12 cellular contexts compared by ENCODE assay signal in the genomic region with DNA sequence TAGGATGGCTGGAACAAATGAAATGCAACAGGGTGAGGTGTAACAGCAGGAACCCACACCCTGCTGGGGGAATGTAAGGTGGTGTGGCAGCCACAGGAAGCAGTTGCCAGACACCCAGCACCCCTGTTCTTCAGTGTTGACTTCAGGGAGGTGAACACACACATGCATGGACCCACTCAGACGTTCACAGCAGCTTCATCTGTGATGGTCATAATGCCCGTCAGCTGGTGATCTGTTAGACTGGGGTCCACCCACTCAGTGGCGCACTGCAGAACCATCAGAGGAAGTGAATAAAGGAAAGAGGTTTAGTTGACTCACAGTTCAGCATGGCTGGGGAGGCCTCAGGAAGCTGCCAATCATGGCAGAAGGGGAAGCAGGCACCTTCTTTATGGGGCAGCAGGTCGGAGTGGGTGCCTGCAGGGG. TPM values are rescaled to one million over a fixed set of nuclear protein-coding genes. Genes with fewer than 3 reads are reported as not detected.
DNase-seq lines count a peak whose midpoint lies in the region; ATAC-seq and TF ChIP-seq lines count a peak whose summit lies in the region.
"Had no signal": no experiment of that assay in that cellular context is flagged by ENCODE, and none has a peak within 500 bp of the region (broad histone marks: within the 10 kb centered on the region; RNA-seq: fewer than 3 reads in every experiment).

No MANE protein-coding gene starts in this region.

- H3F3A ChIP-seq in Loucy (ENCODE audit: low read depth) = peaks cover 3% of the 10 kb centered on the region; the same call in 1 of the 2 replicates

- no peaks in the 10 kb centered on the region for H4K20me1 ChIP-seq in Loucy (ENCODE audit: insufficient read depth, low read length, poor library complexity, severe bottlenecking)

- H3K9me3 Mint-ChIP-seq in CD14-positive monocyte = peaks cover 0 to 9% (median 4%) of the 10 kb centered on the region in 7 donors
- H3K9me3 Mint-ChIP-seq in naive thymus-derived CD8-positive, alpha-beta T cell = no peaks in the 10 kb centered on the region

- DNase-seq in CD14-positive monocyte (ENCODE audit: low spot score) (peak; percentile 83), NCI-H524 treated with DMSO at 0.1 percent for 48 hours (lab: John Stamatoyannopoulos, UW) (no peak), GM13976 (ENCODE audit: low spot score) (no peak), vagina (ENCODE audit: extremely low spot score in 2 of 2) (no peak), midbrain (lab: John Stamatoyannopoulos, UW) (no peak)
- DNase-seq in activated CD8-positive, alpha-beta memory T cell treated with anti-CD3 and anti-CD28 coated beads for 48 hours (ENCODE audit: low read depth in 2 of 3, low spot score in 2 of 3) = peak in 2 of 3 experiments; percentile 13 to 19
- no peak for DNase-seq in naive thymus-derived CD8-positive, alpha-beta T cell
- DNase-seq: NCI-H446, occipital lobe, T-helper 9 cell had no signal

- peak in 1 of 2 donors; percentile 7 for ATAC-seq in naive thymus-derived CD8-positive, alpha-beta T cell

- POLR2A ChIA-PET in naive thymus-derived CD8-positive, alpha-beta T cell (lab: Charles Lee) = no interaction called here

- H3K27me3 ChIP-seq in Loucy (ENCODE audit: insufficient read depth, low read length, poor library complexity, severe bottlenecking) (no peaks in the 10 kb centered on the region), vagina (no peaks in the 10 kb centered on the region)

- H3K79me2 ChIP-seq in Loucy (ENCODE audit: insufficient read depth, low read length) = no peaks in the 10 kb centered on the region; the same call in 1 of the 2 replicates

- intact Hi-C loops in CD14-positive monocyte (cut with micrococcal nuclease) = no loop called here
- intact Hi-C loops in vagina (cut with DNase I) = no loop called here

- H3K4me1 Mint-ChIP-seq in CD14-positive monocyte = peaks cover 15% of the 10 kb centered on the region
- peaks cover 12 to 17% (median 16%) of the 10 kb centered on the region in 4 donors for H3K4me1 Mint-ChIP-seq in naive thymus-derived CD8-positive, alpha-beta T cell

- H3K4me1 ChIP-seq in Loucy (ENCODE audit: insufficient read depth, low read length, poor library complexity, severe bottlenecking) (peaks cover 31% of the 10 kb centered on the region), vagina (no peaks in the 10 kb centered on the region)

- H3K4me3 Mint-ChIP-seq in CD14-positive monocyte = peak overlapping the region in 1 of 2 donors; percentile 55
- peak overlapping the region in 1 of 10 donors; percentile 4 for H3K4me3 Mint-ChIP-seq in naive thymus-derived CD8-positive, alpha-beta T cell
- H3K4me3 Mint-ChIP-seq: B cell had no signal

- peak overlapping the region; percentile 67 for H3K4me2 ChIP-seq in Loucy (ENCODE audit: low read depth, low read length, poor library complexity, severe bottlenecking)

- no peak for TF ChIP-seq CTCF in CD14-positive monocyte (IDR thresholded peaks at IDR 0.05)
- TF ChIP-seq CTCF in Loucy (conservative IDR thresholded peaks at IDR 0.05; ENCODE audit: low read length) = no peak
- no peak for TF ChIP-seq CTCF in GM13976 (IDR thresholded peaks at IDR 0.05; ENCODE audit: borderline replicate concordance, control extremely low read depth, extremely low read depth, insufficient read depth, missing control alignments)
- no peak for TF ChIP-seq CTCF in vagina (IDR thresholded peaks at IDR 0.05)

- H3K9me3 ChIP-seq in Loucy (ENCODE audit: insufficient read depth, low read depth, low read length) = no peaks in the 10 kb centered on the region
- no peaks in the 10 kb centered on the region for H3K9me3 ChIP-seq in vagina

- in situ Hi-C loops in GM13976 (cut with MboI; ENCODE audit: low sequenced_read_pairs, unreplicated experiment) = loop anchor here (10.0 kb wide), 2 partner anchors 109 to 139 kb away; partner anchors contain the start of gene CRIP1

- H3K4me3 ChIP-seq in Loucy (ENCODE audit: low read length, poor library complexity, severe bottlenecking) (peak overlapping the region; percentile 8), vagina (no peak overlapping the region)

- peak overlapping the region; percentile 0; the same call in 1 of the 2 replicates for H2AFZ ChIP-seq in Loucy (ENCODE audit: low read length)

- no peaks in the 10 kb centered on the region for H3K36me3 ChIP-seq in Loucy (ENCODE audit: insufficient read depth, low read length)
- no peaks in the 10 kb centered on the region for H3K36me3 ChIP-seq in vagina

- no peak for TF ChIP-seq POLR2A in vagina (IDR thresholded peaks at IDR 0.05)

- H3K27me3 Mint-ChIP-seq in CD14-positive monocyte (ENCODE audit: low read depth in 3 of 3) = peaks cover 0 to 2% (median 2%) of the 10 kb centered on the region in 3 donors
- peaks cover 0 to 2% (median 0%) of the 10 kb centered on the region in 5 donors for H3K27me3 Mint-ChIP-seq in naive thymus-derived CD8-positive, alpha-beta T cell
- H3K27me3 Mint-ChIP-seq: B cell had no signal

- no peak overlapping the region for H3K27ac ChIP-seq in vagina

- H3K9me2 ChIP-seq in Loucy (replicated peaks; ENCODE audit: low read depth, low read length) = no peaks in the 10 kb centered on the region

- H3K27ac Mint-ChIP-seq in CD14-positive monocyte = peak overlapping the region; percentile 80 to 90 (median 86)
- H3K27ac Mint-ChIP-seq in naive thymus-derived CD8-positive, alpha-beta T cell = peak overlapping the region in 7 of 10 donors; percentile 16 to 83 (median 25)
- H3K27ac Mint-ChIP-seq: B cell had no signal

- H3K9ac ChIP-seq in Loucy (ENCODE audit: low read depth, low read length, poor library complexity, severe bottlenecking) = peak overlapping the region; percentile 0

- peaks cover 11 to 28% of the 10 kb centered on the region in 2 donors for H3K36me3 Mint-ChIP-seq in CD14-positive monocyte
- H3K36me3 Mint-ChIP-seq in naive thymus-derived CD8-positive, alpha-beta T cell = peaks cover 0 to 1% (median 0%) of the 10 kb centered on the region in 3 donors

RNA-seq across cellular contexts. Expression of gene TEX22, which starts 22.7 kb away (rescaled TPM):
- polyA plus RNA-seq in CD14-positive monocyte = under 1 TPM; 0.52 to 0.57 TPM
- total RNA-seq in naive thymus-derived CD8-positive, alpha-beta T cell = 1 to 10 TPM; 7.5 to 8.2 TPM
- polyA plus RNA-seq in naive thymus-derived CD8-positive, alpha-beta T cell = under 1 TPM in 2 of 3 donors, not detected in 1; 0.09 to 0.15 TPM
- total RNA-seq in vagina = not detected

RNA-seq across cellular contexts. Expression of gene MTA1, which starts 44.0 kb away (rescaled TPM):
- 1 to 10 TPM in 1 of 2 donors, under 1 TPM in 1; 0.91 to 2.0 TPM for polyA plus RNA-seq in CD14-positive monocyte
- 100 to 1,000 TPM; 139 to 142 TPM for total RNA-seq in naive thymus-derived CD8-positive, alpha-beta T cell
- polyA plus RNA-seq in naive thymus-derived CD8-positive, alpha-beta T cell = 1 to 10 TPM; 3.1 to 6.5 (median 3.6) TPM
- total RNA-seq in vagina = 82.7 TPM

Comparison
In these comparisons a context has a peak if more than half of its experiments do, and no peak if none do; other contexts are left out.
1. DNase-seq: peak in CD14-positive monocyte (single experiment) and activated CD8-positive, alpha-beta memory T cell treated with anti-CD3 and anti-CD28 coated beads for 48 hours (2 of 3); none in naive thymus-derived CD8-positive, alpha-beta T cell (0 of 10), NCI-H524 treated with DMSO at 0.1 percent for 48 hours (single experiment), GM13976 (single experiment), vagina (0 of 2) and midbrain (single experiment).